ENCODE assay signal across 18 cellular contexts in the genomic region with DNA sequence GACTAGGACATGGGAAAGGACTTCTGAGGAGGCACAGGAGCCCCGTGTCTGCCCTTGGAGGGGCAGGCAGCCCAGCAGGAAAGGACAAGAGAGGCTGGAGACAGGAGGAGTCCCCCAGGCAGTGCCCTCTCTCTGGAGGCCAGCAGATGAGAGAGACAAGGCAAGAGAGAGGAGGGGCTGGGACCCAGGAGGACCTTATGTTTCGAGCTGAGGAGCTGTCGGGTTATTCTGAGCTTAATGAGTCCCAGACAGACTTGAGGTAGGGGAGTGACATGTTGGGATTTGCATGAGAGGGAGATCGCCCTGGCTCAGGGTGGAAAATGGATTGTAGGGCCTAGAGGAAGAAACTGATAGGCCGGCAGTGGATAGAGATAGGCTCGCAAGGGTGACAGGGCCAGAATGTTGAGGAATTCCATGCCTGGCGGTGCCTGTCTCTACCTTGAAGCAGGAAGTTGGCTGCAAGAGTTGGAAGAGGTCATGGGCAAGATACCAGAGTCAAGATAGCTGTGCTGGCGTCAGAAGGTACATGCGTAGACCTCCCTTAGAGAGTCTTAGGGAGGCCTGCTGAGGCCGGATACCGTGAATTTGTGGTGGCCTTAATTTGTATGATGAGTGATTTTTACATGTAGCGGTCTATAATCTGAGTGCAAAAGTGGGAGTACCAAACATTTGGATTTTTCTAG. TPM values are rescaled to one million over a fixed set of nuclear protein-coding genes. Genes with fewer than 3 reads are reported as not detected.
DNase-seq lines count a peak whose midpoint lies in the region; ATAC-seq and TF ChIP-seq lines count a peak whose summit lies in the region.
"Had no signal": no experiment of that assay in that cellular context is flagged by ENCODE, and none has a peak within 500 bp of the region (broad histone marks: within the 10 kb centered on the region; RNA-seq: fewer than 3 reads in every experiment).

No MANE protein-coding gene starts in this region.

- peaks cover 51% of the 10 kb centered on the region for H3K4me1 Mint-ChIP-seq in mesothelial cell of epicardium
- H3K4me1 Mint-ChIP-seq in progenitor cell of endocrine pancreas (ENCODE audit: low read depth): peaks cover 9% of the 10 kb centered on the region

- H3K4me1 ChIP-seq in heart left ventricle (peaks cover 0 to 23% (median under 1%) of the 10 kb centered on the region in 12 donors), stomach (peaks cover 0 to 14% (median 0%) of the 10 kb centered on the region in 4 donors)
- H3K4me1 ChIP-seq: A549, Caco-2 had no signal

- H3K9me3 ChIP-seq in heart left ventricle: no peaks in the 10 kb centered on the region
- H3K9me3 ChIP-seq in stomach: no peaks in the 10 kb centered on the region
- H3K9me3 ChIP-seq: A549, Caco-2 had no signal

- TF ChIP-seq CTCF in heart left ventricle (IDR thresholded peaks at IDR 0.05) (no peak), mesothelial cell of epicardium (IDR thresholded peaks at IDR 0.05; ENCODE audit: unreplicated experiment) (no peak), stomach (IDR thresholded peaks at IDR 0.05) (no peak), progenitor cell of endocrine pancreas (IDR thresholded peaks at IDR 0.05; ENCODE audit: unreplicated experiment) (no peak)

- H3K4me3 ChIP-seq in heart left ventricle: no peak overlapping the region
- no peak overlapping the region for H3K4me3 ChIP-seq in stomach
- H3K4me3 ChIP-seq: A549, GM23338 had no signal

- no peaks in the 10 kb centered on the region for H3K36me3 ChIP-seq in heart left ventricle
- no peaks in the 10 kb centered on the region for H3K36me3 ChIP-seq in stomach

- TF ChIP-seq POLR2A in heart left ventricle (IDR thresholded peaks at IDR 0.05) (no peak), stomach (IDR thresholded peaks at IDR 0.05) (no peak)

- H3K27ac ChIP-seq in heart left ventricle (peak overlapping the region in 1 of 12 donors; percentile 31), stomach (peak overlapping the region in 4 of 5 donors; percentile 24 to 63 (median 39))
- H3K27ac ChIP-seq: 22Rv1, A549, C4-2B, HL-60 had no signal

- peaks cover 38% of the 10 kb centered on the region for H3K36me3 Mint-ChIP-seq in mesothelial cell of epicardium
- no peaks in the 10 kb centered on the region for H3K36me3 Mint-ChIP-seq in progenitor cell of endocrine pancreas (ENCODE audit: insufficient read depth)

- DNase-seq in Right ventricle myocardium inferior (ENCODE audit: missing footprints): no peak
- DNase-seq in cardiac septum (ENCODE audit: low spot score): no peak
- peak in 1 of 5 donors; percentile 42 for DNase-seq in heart left ventricle
- peak in 1 of 2 experiments; percentile 10 for DNase-seq in mesothelial cell of epicardium (ENCODE audit: low spot score in 2 of 2, unreplicated experiment in 2 of 2)
- DNase-seq in stomach: peak; percentile 74
- DNase-seq in NCI-H1436 treated with DMSO at 0.1 percent for 48 hours (lab: John Stamatoyannopoulos, UW): no peak
- no peak for DNase-seq in progenitor cell of endocrine pancreas (ENCODE audit: low spot score, unreplicated experiment)
- DNase-seq: AML-193; Caco-2; CD4-positive, alpha-beta T cell; GDM1; HCEC 1CT had no signal

- WGBS in heart left ventricle, 4 donors: 72 to 83% (median 76%) methylated on average over 12 of the region's 12 CpGs
- 57 to 85% (median 69%) methylated on average over 12 of the region's 12 CpGs for WGBS in stomach, 5 donors

- H3K27ac Mint-ChIP-seq in mesothelial cell of epicardium: peak overlapping the region; percentile 85
- H3K27ac Mint-ChIP-seq in progenitor cell of endocrine pancreas: no peak overlapping the region
- H3K27ac Mint-ChIP-seq: CD4-positive, alpha-beta T cell; GM23338 had no signal

- ATAC-seq in Right ventricle myocardium inferior (peak; percentile 50), heart left ventricle (peak in 3 of 4 donors; percentile 54 to 77 (median 72))
- ATAC-seq: A549, GM23338 had no signal

- intact Hi-C loops in Right ventricle myocardium inferior (cut with DNase I) (no loop called here), cardiac septum (cut with DNase I) (no loop called here), heart left ventricle (cut with DNase I) (no loop called here), stomach (cut with DNase I; ENCODE audit: low total_unique reads) (no loop called here)

- H3K9me3 Mint-ChIP-seq in mesothelial cell of epicardium (peaks cover 7% of the 10 kb centered on the region), progenitor cell of endocrine pancreas (ENCODE audit: low read depth) (peaks cover 3% of the 10 kb centered on the region)
- H3K9me3 Mint-ChIP-seq: CD4-positive, alpha-beta T cell; GM23338 had no signal

- no peak for TF ChIP-seq EP300 in stomach (IDR thresholded peaks at IDR 0.05)

- H3K27me3 ChIP-seq in heart left ventricle (no peaks in the 10 kb centered on the region), stomach (no peaks in the 10 kb centered on the region)

- H3K27me3 Mint-ChIP-seq in mesothelial cell of epicardium (ENCODE audit: low read depth) (no peaks in the 10 kb centered on the region), progenitor cell of endocrine pancreas (peaks cover 2% of the 10 kb centered on the region)

- H3K4me3 Mint-ChIP-seq in mesothelial cell of epicardium: no peak overlapping the region
- no peak overlapping the region for H3K4me3 Mint-ChIP-seq in progenitor cell of endocrine pancreas (ENCODE audit: low read depth)
- H3K4me3 Mint-ChIP-seq: CD4-positive, alpha-beta T cell; GM23338 had no signal

RNA-seq across cellular contexts. Expression of gene STOX2, which starts 19.4 kb away (rescaled TPM):
- total RNA-seq in Right ventricle myocardium inferior (9.9 TPM), cardiac septum (9.4 TPM), heart left ventricle (10 to 100 TPM; 11.5 to 19.6 (median 13.5) TPM), mesothelial cell of epicardium (95.6 to 104 TPM (median 103 TPM) in 3 replicates), stomach (10 to 100 TPM in 3 of 5 donors, 1 to 10 TPM in 1, under 1 TPM in 1; 0.29 to 55.8 (median 18.7) TPM), progenitor cell of endocrine pancreas (21.9 and 23.8 TPM in 2 replicates)
- polyA plus RNA-seq in heart left ventricle (1 to 10 TPM; 2.8 to 6.2 TPM), stomach (1 to 10 TPM in 2 of 3 donors, under 1 TPM in 1; 1.00 to 3.4 (median 2.1) TPM)
- total RNA-seq: CD4-positive, alpha-beta T cell; HT1080 had no signal
